In the genomic region with DNA sequence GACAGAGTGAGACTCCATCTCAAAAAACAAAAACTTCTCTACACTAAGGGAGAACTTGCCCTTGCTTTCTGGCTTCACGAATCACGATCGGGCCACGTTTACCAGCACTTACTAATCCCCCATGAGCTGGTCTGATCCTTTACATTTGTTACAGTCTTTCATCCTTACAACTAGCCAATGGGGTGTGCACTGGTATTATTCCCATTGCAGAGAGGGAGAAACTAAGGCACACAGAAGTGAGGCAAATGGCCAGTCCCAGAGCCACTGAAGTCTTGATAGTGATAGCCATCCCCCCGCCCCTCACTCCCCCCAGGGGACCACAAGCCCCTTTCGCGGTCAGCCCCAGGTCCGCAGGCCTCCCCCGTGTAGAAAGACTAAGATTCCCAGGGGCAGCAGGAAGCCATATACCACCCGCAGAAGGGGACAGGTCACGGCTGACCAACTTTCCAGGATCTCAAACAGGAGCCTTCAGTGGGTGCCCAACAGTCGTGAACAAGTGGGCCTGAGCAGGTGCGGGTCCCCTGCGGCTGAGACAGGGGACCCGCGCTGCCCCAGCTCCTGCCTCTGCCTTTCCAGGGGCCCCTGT, we compare ENCODE assay signal across 8 cellular contexts. TPM values are rescaled to one million over a fixed set of nuclear protein-coding genes. Genes with fewer than 3 reads are reported as not detected.
A peak's percentile ranks its signal among the peaks of the same experiment; 100 is the strongest.
DNase-seq lines count a peak whose midpoint lies in the region; ATAC-seq and TF ChIP-seq lines count a peak whose summit lies in the region.

No MANE protein-coding gene starts in this region.

- H3K36me3 ChIP-seq in heart right ventricle (no peaks in the 10 kb centered on the region), adrenal gland (replicated peaks in 1 of 2) (no peaks in the 10 kb centered on the region), mesenchymal stem cell (ENCODE audit: control insufficient read depth in 1 of 2, insufficient read depth in 2 of 2, low read depth in 1 of 2, low read length in 2 of 2) (peaks cover 0 to 8% of the 10 kb centered on the region in 2 experiments), urinary bladder (ENCODE audit: insufficient read depth) (no peaks in the 10 kb centered on the region)

- no peak overlapping the region for H2BK120ac ChIP-seq in mesenchymal stem cell (ENCODE audit: low read depth, low read length)

- peak overlapping the region; percentile 43 to 79 (median 72) for H3K27ac ChIP-seq in heart right ventricle
- peak overlapping the region in 2 of 5 donors; percentile 59 to 89 for H3K27ac ChIP-seq in adrenal gland
- H3K27ac ChIP-seq in mesenchymal stem cell (ENCODE audit: low read length, poor library complexity, severe bottlenecking): no peak overlapping the region
- no peak overlapping the region for H3K27ac ChIP-seq in urinary bladder (ENCODE audit: low read depth)

- H2BK5ac ChIP-seq in mesenchymal stem cell (ENCODE audit: low read depth, low read length, poor library complexity, severe bottlenecking): no peak overlapping the region

- no peaks in the 10 kb centered on the region for H3K9me3 ChIP-seq in heart right ventricle
- no peaks in the 10 kb centered on the region for H3K9me3 ChIP-seq in adrenal gland (replicated peaks in 1 of 3)
- no peaks in the 10 kb centered on the region for H3K9me3 ChIP-seq in mesenchymal stem cell (ENCODE audit: control insufficient read depth, low read length)

- peak overlapping the region in 1 of 2 experiments; percentile 19 for H2BK12ac ChIP-seq in mesenchymal stem cell (ENCODE audit: low read length in 2 of 2)

- peak overlapping the region; percentile 83 for H3K9ac ChIP-seq in mesenchymal stem cell (ENCODE audit: low read length)

- no peak overlapping the region for H3K4ac ChIP-seq in mesenchymal stem cell (ENCODE audit: low read depth in 1 of 2, low read length in 2 of 2)

- DNase-seq in heart right ventricle: no peak
- no peak for DNase-seq in cardiac septum (ENCODE audit: low spot score)
- DNase-seq in adrenal gland: no peak
- no peak for DNase-seq in mesenchymal stem cell
- no peak for DNase-seq in ecto neural progenitor cell (ENCODE audit: low spot score)

- H4K91ac ChIP-seq in mesenchymal stem cell (ENCODE audit: low read length): no peak overlapping the region

- peak overlapping the region; percentile 75 for H2BK15ac ChIP-seq in mesenchymal stem cell (ENCODE audit: low read depth, poor library complexity, severe bottlenecking)

- no peak overlapping the region for H2AFZ ChIP-seq in mesenchymal stem cell (ENCODE audit: low read depth, low read length)

- no peak overlapping the region for H3K18ac ChIP-seq in mesenchymal stem cell (ENCODE audit: low read depth in 1 of 2, low read length in 2 of 2)

- TF ChIP-seq POLR2A in adrenal gland (IDR thresholded peaks at IDR 0.05): no peak

- no peak overlapping the region for H2AK5ac ChIP-seq in mesenchymal stem cell (ENCODE audit: low read length, severe bottlenecking)

- no peaks in the 10 kb centered on the region for H3K27me3 ChIP-seq in heart right ventricle
- no peaks in the 10 kb centered on the region for H3K27me3 ChIP-seq in adrenal gland
- H3K27me3 ChIP-seq in mesenchymal stem cell (ENCODE audit: control insufficient read depth in 1 of 2, insufficient read depth in 1 of 2, low read length in 2 of 2): no peaks in the 10 kb centered on the region

- H3K23ac ChIP-seq in mesenchymal stem cell (ENCODE audit: low read length in 2 of 2): no peak overlapping the region

- H3K14ac ChIP-seq in mesenchymal stem cell (ENCODE audit: low read length in 2 of 2): no peak overlapping the region

- 16 to 18% methylated on average over 16 of the region's 16 CpGs for WGBS in heart right ventricle, 2 donors
- 4 to 25% (median 10%) methylated on average over 9 to 16 of the region's 16 CpGs for WGBS in adrenal gland, 4 donors
- 30% methylated on average over 16 of the region's 16 CpGs for WGBS in mesenchymal stem cell
- 9% methylated on average over 16 of the region's 16 CpGs for WGBS in urinary bladder

- intact Hi-C loops in heart right ventricle (cut with DNase I): loop anchor here in 2 of 10 donors (2.0 to 10.0 kb wide), 3 partner anchors 38 to 208 kb away; a partner anchor contains a TSS
- intact Hi-C loops in cardiac septum (cut with DNase I): no loop called here
- intact Hi-C loops in adrenal gland (cut with DNase I): no loop called here

- no peak for ATAC-seq in heart right ventricle
- ATAC-seq in HG02870 (IDR thresholded peaks at IDR 0.05; ENCODE audit: unreplicated experiment): no peak
- ATAC-seq in HG02938 (IDR thresholded peaks at IDR 0.05; ENCODE audit: unreplicated experiment): no peak

- peak overlapping the region; percentile 88 for H3K4me2 ChIP-seq in mesenchymal stem cell (ENCODE audit: low read length, poor library complexity, severe bottlenecking)

- peak overlapping the region; percentile 32 to 82 (median 64) for H3K4me3 ChIP-seq in heart right ventricle
- H3K4me3 ChIP-seq in adrenal gland: peak overlapping the region in 3 of 4 donors; percentile 40 to 55 (median 50)
- H3K4me3 ChIP-seq in mesenchymal stem cell (ENCODE audit: insufficient read depth in 1 of 2, low read depth in 1 of 2, low read length in 2 of 2): peak overlapping the region; percentile 76 to 79
- H3K4me3 ChIP-seq in urinary bladder (ENCODE audit: low read depth, low read length): peak overlapping the region; percentile 96

- peaks cover 17% of the 10 kb centered on the region for H3K79me1 ChIP-seq in mesenchymal stem cell (replicated peaks; ENCODE audit: low read length, poor library complexity, severe bottlenecking)

- peaks cover 0 to 61% (median 38%) of the 10 kb centered on the region in 9 donors for H3K4me1 ChIP-seq in heart right ventricle
- H3K4me1 ChIP-seq in adrenal gland (replicated peaks in 1 of 2): peaks cover 11 to 14% of the 10 kb centered on the region in 2 donors
- H3K4me1 ChIP-seq in mesenchymal stem cell (ENCODE audit: control insufficient read depth, insufficient read depth, low read depth, low read length): peaks cover 17% of the 10 kb centered on the region
- no peaks in the 10 kb centered on the region for H3K4me1 ChIP-seq in urinary bladder (ENCODE audit: insufficient read depth)

- H4K8ac ChIP-seq in mesenchymal stem cell (ENCODE audit: low read length): no peak overlapping the region

- TF ChIP-seq CTCF in heart right ventricle (IDR thresholded peaks at IDR 0.05): no peak
- no peak for TF ChIP-seq CTCF in adrenal gland (IDR thresholded peaks at IDR 0.05)

RNA-seq across cellular contexts. Expression of a gene that starts 0.8 kb away (rescaled TPM):
- 10 to 100 TPM; 11.9 to 23.1 (median 19.6) TPM for total RNA-seq in heart right ventricle
- polyA plus RNA-seq in heart right ventricle: 1 to 10 TPM; 3.1 to 4.0 TPM
- total RNA-seq in cardiac septum: 14.4 TPM
- 10 to 100 TPM in 6 of 8 donors, 1 to 10 TPM in 2; 4.3 to 18.7 (median 13.0) TPM for total RNA-seq in adrenal gland
- polyA plus RNA-seq in adrenal gland: 1 to 10 TPM; 1.8 to 3.1 (median 3.0) TPM
- 3.2 TPM for polyA plus RNA-seq in mesenchymal stem cell (2013, experiment 1 of 2)
- 3.2 TPM for polyA plus RNA-seq in mesenchymal stem cell (2013, experiment 2 of 2)
- total RNA-seq in urinary bladder: 2.1 TPM
- 9.8 TPM for polyA plus RNA-seq in urinary bladder

RNA-seq across cellular contexts. Expression of a gene that starts 32.1 kb away (rescaled TPM):
- 10 to 100 TPM; 28.9 to 71.6 (median 60.4) TPM for total RNA-seq in heart right ventricle
- 100 to 1,000 TPM in 1 of 2 donors, 10 to 100 TPM in 1; 32.1 to 103 TPM for polyA plus RNA-seq in heart right ventricle
- 70.5 TPM for total RNA-seq in cardiac septum
- total RNA-seq in adrenal gland: 10 to 100 TPM; 11.5 to 64.8 (median 32.2) TPM
- 10 to 100 TPM; 19.2 to 64.4 (median 37.4) TPM for polyA plus RNA-seq in adrenal gland
- 25.0 TPM for polyA plus RNA-seq in mesenchymal stem cell (2013, experiment 1 of 2)
- 24.1 TPM for polyA plus RNA-seq in mesenchymal stem cell (2013, experiment 2 of 2)
- 8.3 TPM for total RNA-seq in urinary bladder
- 33.5 TPM for polyA plus RNA-seq in urinary bladder

RNA-seq across cellular contexts. Expression of a gene that starts 38.4 kb away (rescaled TPM):
- total RNA-seq in heart right ventricle (10 to 100 TPM; 20.8 to 37.2 (median 27.6) TPM), cardiac septum (32.0 TPM), adrenal gland (10 to 100 TPM; 12.4 to 75.8 (median 21.8) TPM), urinary bladder (6.6 TPM)
- polyA plus RNA-seq in heart right ventricle (10 to 100 TPM; 50.8 to 54.1 TPM), adrenal gland (10 to 100 TPM; 25.9 to 31.6 (median 28.7) TPM), urinary bladder (24.7 TPM)
- 25.7 TPM for polyA plus RNA-seq in mesenchymal stem cell (2013, experiment 1 of 2)
- 26.0 TPM for polyA plus RNA-seq in mesenchymal stem cell (2013, experiment 2 of 2)

Comparison
In these comparisons a context has a peak if more than half of its experiments do, and no peak if none do; other contexts are left out.
1. H3K27ac ChIP-seq: peak in heart right ventricle (10 of 10); none in mesenchymal stem cell (single experiment) and urinary bladder (single experiment).
2. Peak in every context shown above with its lines, with median percentiles within 50 percentile points of each other: H3K4me3 ChIP-seq.